10 cellular contexts compared by ENCODE assay signal in the genomic region with DNA sequence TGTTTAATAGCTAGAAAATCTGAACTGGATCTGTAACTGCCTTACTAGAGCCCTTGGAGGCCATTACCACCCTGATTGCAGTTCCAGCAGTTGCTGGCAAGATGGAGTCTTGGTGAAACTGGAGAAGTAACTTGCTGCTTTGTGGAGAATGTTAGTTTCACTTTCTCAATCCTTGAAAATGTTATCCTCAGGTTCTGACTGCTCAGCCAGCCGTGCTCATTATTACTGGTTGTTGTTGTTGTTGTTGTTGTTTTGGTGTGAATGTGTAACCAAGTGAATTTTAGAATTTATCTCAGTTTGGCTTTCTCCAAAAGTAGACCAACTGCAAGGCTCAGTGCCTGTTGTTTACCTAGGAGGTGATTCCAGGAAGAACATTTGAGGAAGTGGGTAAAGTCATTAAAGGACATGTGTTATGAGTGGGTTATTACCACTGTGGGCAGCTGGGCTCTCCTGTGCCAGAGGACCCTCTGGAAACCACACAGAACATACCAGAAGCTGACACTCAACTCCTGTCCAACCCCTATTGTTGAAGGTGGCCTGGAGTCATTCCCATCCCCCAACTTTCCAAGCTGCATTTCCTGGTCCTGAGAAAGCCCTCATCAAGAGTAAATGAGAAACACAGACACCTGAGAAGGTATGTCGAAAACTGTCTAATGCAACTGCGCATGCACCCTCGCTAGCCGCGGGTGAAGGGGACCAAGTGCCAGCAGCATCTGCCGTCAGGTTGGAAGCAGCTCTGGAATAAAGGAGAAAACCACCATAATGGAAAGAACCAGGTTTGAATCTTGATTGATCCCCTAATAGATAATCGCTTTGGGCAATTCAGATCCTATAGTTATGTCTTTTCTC.
DNase-seq lines count a peak whose midpoint lies in the region; ATAC-seq, FAIRE-seq and TF ChIP-seq lines count a peak whose summit lies in the region.
"Had no signal": no experiment of that assay in that cellular context is flagged by ENCODE, and none has a peak within 500 bp of the region (broad histone marks: within the 10 kb centered on the region; RNA-seq: fewer than 3 reads in every experiment).

No MANE protein-coding gene starts in this region.

- H3K4me1 ChIP-seq in BLaER1 treated with 17β-estradiol and CSF1 and Interleukin-3, amounts not matched to agents 10 nM and 100 nM = peaks cover 27 to 43% (median 32%) of the 10 kb centered on the region in 10 experiments
- H3K4me1 ChIP-seq in keratinocyte (ENCODE audit: control insufficient read depth, extremely low read depth, insufficient read depth, low read length) = no peaks in the 10 kb centered on the region
- no peaks in the 10 kb centered on the region for H3K4me1 ChIP-seq in vagina
- H3K4me1 ChIP-seq in testis = no peaks in the 10 kb centered on the region
- H3K4me1 ChIP-seq: gastroesophageal sphincter had no signal

- H4K20me1 ChIP-seq in BLaER1 treated with 17β-estradiol and CSF1 and Interleukin-3, amounts not matched to agents 10 nM and 100 nM = no peaks in the 10 kb centered on the region
- no peaks in the 10 kb centered on the region for H4K20me1 ChIP-seq in keratinocyte (ENCODE audit: control insufficient read depth, extremely low read depth, insufficient read depth, low read length)

- DNase-seq in H4 (ENCODE audit: low spot score) (peak; percentile 37), RPMI8226 (peak; percentile 55), keratinocyte (ENCODE audit: low read depth, low spot score) (no peak), vagina (ENCODE audit: extremely low spot score in 2 of 2) (no peak), testis (no peak), nucleus accumbens (lab: John Stamatoyannopoulos, UW) (no peak)

- TF ChIP-seq POLR2A in vagina (IDR thresholded peaks at IDR 0.05) (no peak), testis (IDR thresholded peaks at IDR 0.05) (no peak)

- H3K79me2 ChIP-seq in keratinocyte (ENCODE audit: control insufficient read depth, insufficient read depth, low read length) = no peaks in the 10 kb centered on the region

- peak overlapping the region; percentile 10 for H2AFZ ChIP-seq in keratinocyte (ENCODE audit: control insufficient read depth, low read length)

- TF ChIP-seq CTCF in keratinocyte (optimal IDR thresholded peaks at IDR 0.05 in 1 of 3, IDR thresholded peaks at IDR 0.05 in 1 of 3, conservative IDR thresholded peaks at IDR 0.05 in 1 of 3; ENCODE audit: extremely low read depth in 1 of 3, insufficient read depth in 2 of 3, low read length in 3 of 3) = no peak
- no peak for TF ChIP-seq CTCF in vagina (IDR thresholded peaks at IDR 0.05)
- TF ChIP-seq CTCF in testis (IDR thresholded peaks at IDR 0.05) = no peak

- peak overlapping the region in 3 of 11 experiments; percentile 1 to 45 (median 8); a peak in 2 of 22 replicates for H3K9ac ChIP-seq in BLaER1 treated with 17β-estradiol and CSF1 and Interleukin-3, amounts not matched to agents 10 nM and 100 nM
- H3K9ac ChIP-seq in keratinocyte (ENCODE audit: control insufficient read depth, extremely low read depth, insufficient read depth, low read length) = no peak overlapping the region

- dilution Hi-C loops in keratinocyte (cut with MboI; ENCODE audit: extremely low pct_ligation_motif_present, low sequenced_read_pairs) = no loop called here

- WGBS in testis, 2 donors = 90 to 97% methylated on average over 8 of the region's 8 CpGs

- no peaks in the 10 kb centered on the region; a peak in 2 of 22 replicates for H3K9me3 ChIP-seq in BLaER1 treated with 17β-estradiol and CSF1 and Interleukin-3, amounts not matched to agents 10 nM and 100 nM (replicated peaks in 1 of 11)
- H3K9me3 ChIP-seq in keratinocyte (ENCODE audit: control insufficient read depth, low read depth, low read length) (no peaks in the 10 kb centered on the region), vagina (no peaks in the 10 kb centered on the region), testis (no peaks in the 10 kb centered on the region)
- H3K9me3 ChIP-seq: gastroesophageal sphincter had no signal

- H3K36me3 ChIP-seq in BLaER1 treated with 17β-estradiol and CSF1 and Interleukin-3, amounts not matched to agents 10 nM and 100 nM = no peaks in the 10 kb centered on the region
- H3K36me3 ChIP-seq in keratinocyte (ENCODE audit: control insufficient read depth in 2 of 2, extremely low read depth in 1 of 2, insufficient read depth in 2 of 2, low read length in 2 of 2) = no peaks in the 10 kb centered on the region
- H3K36me3 ChIP-seq in vagina = no peaks in the 10 kb centered on the region
- no peaks in the 10 kb centered on the region for H3K36me3 ChIP-seq in testis (ENCODE audit: low read depth, missing control alignments)

- no peak for FAIRE-seq in keratinocyte (lab: Jason Lieb, UNC)
- FAIRE-seq: G401.6 had no signal

- peak overlapping the region; percentile 45 to 72 (median 63) for H3K4me2 ChIP-seq in BLaER1 treated with 17β-estradiol and CSF1 and Interleukin-3, amounts not matched to agents 10 nM and 100 nM
- H3K4me2 ChIP-seq in keratinocyte (ENCODE audit: control insufficient read depth, extremely low read depth, insufficient read depth, low read depth, low read length) = peak overlapping the region; percentile 42

- no peak overlapping the region; a peak in 1 of 20 replicates for H3K4me3 ChIP-seq in BLaER1 treated with 17β-estradiol and CSF1 and Interleukin-3, amounts not matched to agents 10 nM and 100 nM
- H3K4me3 ChIP-seq in keratinocyte (ENCODE audit: control insufficient read depth in 2 of 3, extremely low read depth in 1 of 3, insufficient read depth in 2 of 3, low read depth in 1 of 3, low read length in 3 of 3) = no peak overlapping the region
- no peak overlapping the region for H3K4me3 ChIP-seq in vagina
- no peak overlapping the region for H3K4me3 ChIP-seq in testis
- H3K4me3 ChIP-seq: gastroesophageal sphincter had no signal

- peak overlapping the region; percentile 5 to 74 (median 66); a peak in 20 of 22 replicates for H3K27ac ChIP-seq in BLaER1 treated with 17β-estradiol and CSF1 and Interleukin-3, amounts not matched to agents 10 nM and 100 nM
- H3K27ac ChIP-seq in keratinocyte (ENCODE audit: control insufficient read depth, insufficient read depth, low read length) = no peak overlapping the region
- no peak overlapping the region for H3K27ac ChIP-seq in vagina
- no peak overlapping the region for H3K27ac ChIP-seq in testis
- H3K27ac ChIP-seq: gastroesophageal sphincter had no signal

- H3K9me1 ChIP-seq in keratinocyte (ENCODE audit: control insufficient read depth, extremely low read depth, insufficient read depth, low read length) = no peaks in the 10 kb centered on the region

- H3K27me3 ChIP-seq in BLaER1 treated with 17β-estradiol and CSF1 and Interleukin-3, amounts not matched to agents 10 nM and 100 nM = no peaks in the 10 kb centered on the region
- H3K27me3 ChIP-seq in keratinocyte (ENCODE audit: control insufficient read depth, extremely low read depth, insufficient read depth, low read length) (peaks cover 3% of the 10 kb centered on the region), vagina (no peaks in the 10 kb centered on the region), testis (no peaks in the 10 kb centered on the region)
- H3K27me3 ChIP-seq: gastroesophageal sphincter had no signal

- intact Hi-C loops in vagina (cut with DNase I) (no loop called here), testis (cut with DNase I; ENCODE audit: low total_unique reads) (no loop called here)

- ATAC-seq in HG03520 (IDR thresholded peaks at IDR 0.05; ENCODE audit: unreplicated experiment) = no peak
- ATAC-seq: gastroesophageal sphincter had no signal

Comparison
In these comparisons a context has a peak if more than half of its experiments do, and no peak if none do; other contexts are left out.
1. H3K27ac ChIP-seq: peak in BLaER1 treated with 17β-estradiol and CSF1 and Interleukin-3, amounts not matched to agents 10 nM and 100 nM (11 of 11); none in keratinocyte (single experiment), vagina (single experiment) and testis (0 of 2).
2. DNase-seq: peak in H4 (single experiment) and RPMI8226 (single experiment); none in keratinocyte (single experiment), vagina (0 of 2), testis (single experiment) and nucleus accumbens (0 of 56).